In the genomic region with DNA sequence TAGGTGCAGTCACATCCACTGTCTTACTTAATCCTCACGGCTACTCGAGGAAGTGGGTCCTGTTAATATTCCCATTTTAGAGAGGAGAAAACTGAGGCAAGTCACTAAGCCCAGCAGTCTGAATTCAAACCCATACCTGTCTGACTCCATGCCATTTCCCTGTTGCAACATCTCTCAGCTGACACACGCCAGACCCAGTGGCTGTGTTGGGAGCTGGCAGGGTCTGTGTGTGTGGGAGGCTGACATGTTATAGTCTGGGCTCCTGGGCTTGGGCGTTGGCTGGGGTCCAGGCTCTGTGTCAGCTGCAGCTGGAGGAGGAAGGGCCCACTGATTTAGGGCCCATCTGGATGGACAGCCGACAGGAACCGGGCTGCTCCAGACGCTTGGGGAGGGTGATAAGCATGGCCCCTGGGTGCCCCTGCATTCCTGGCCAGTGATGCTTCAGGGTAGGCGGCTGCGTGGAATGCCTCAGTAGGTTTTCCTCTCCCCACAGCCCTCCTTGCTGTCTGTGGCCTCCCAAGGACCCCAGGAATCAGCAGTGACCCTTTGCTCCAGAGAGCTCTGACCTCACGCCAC, we compare ENCODE assay signal across 1 cellular context.
A peak's percentile ranks its signal among the peaks of the same experiment; 100 is the strongest.
TF ChIP-seq lines count a peak whose summit lies in the region.

No MANE protein-coding gene starts in this region.

TF ChIP-seq in SK-N-SH, 30 proteins besides CTCF, POLR2A, EP300 and RAD21 (continued from another document):
- TF ChIP-seq, protein P1, sequence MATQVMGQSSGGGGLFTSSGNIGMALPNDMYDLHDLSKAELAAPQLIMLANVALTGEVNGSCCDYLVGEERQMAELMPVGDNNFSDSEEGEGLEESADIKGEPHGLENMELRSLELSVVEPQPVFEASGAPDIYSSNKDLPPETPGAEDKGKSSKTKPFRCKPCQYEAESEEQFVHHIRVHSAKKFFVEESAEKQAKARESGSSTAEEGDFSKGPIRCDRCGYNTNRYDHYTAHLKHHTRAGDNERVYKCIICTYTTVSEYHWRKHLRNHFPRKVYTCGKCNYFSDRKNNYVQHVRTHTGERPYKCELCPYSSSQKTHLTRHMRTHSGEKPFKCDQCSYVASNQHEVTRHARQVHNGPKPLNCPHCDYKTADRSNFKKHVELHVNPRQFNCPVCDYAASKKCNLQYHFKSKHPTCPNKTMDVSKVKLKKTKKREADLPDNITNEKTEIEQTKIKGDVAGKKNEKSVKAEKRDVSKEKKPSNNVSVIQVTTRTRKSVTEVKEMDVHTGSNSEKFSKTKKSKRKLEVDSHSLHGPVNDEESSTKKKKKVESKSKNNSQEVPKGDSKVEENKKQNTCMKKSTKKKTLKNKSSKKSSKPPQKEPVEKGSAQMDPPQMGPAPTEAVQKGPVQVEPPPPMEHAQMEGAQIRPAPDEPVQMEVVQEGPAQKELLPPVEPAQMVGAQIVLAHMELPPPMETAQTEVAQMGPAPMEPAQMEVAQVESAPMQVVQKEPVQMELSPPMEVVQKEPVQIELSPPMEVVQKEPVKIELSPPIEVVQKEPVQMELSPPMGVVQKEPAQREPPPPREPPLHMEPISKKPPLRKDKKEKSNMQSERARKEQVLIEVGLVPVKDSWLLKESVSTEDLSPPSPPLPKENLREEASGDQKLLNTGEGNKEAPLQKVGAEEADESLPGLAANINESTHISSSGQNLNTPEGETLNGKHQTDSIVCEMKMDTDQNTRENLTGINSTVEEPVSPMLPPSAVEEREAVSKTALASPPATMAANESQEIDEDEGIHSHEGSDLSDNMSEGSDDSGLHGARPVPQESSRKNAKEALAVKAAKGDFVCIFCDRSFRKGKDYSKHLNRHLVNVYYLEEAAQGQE (IDR thresholded peaks at IDR 0.05; ENCODE audit: low read depth, low read length), result no peak
- TF ChIP-seq TCF12 (IDR thresholded peaks at IDR 0.05), result peak; percentile 93
- no peak for TF ChIP-seq YY1 (IDR thresholded peaks at IDR 0.05; ENCODE audit: low read depth)
- peak; percentile 81; the same call in 1 of the 2 replicates for TF ChIP-seq RXRA (IDR thresholded peaks at IDR 0.05; ENCODE audit: borderline replicate concordance, low read depth)
- peak; percentile 80 for TF ChIP-seq CHD2 (IDR thresholded peaks at IDR 0.05; ENCODE audit: low read length, partially characterized antibody)
- no peak for TF ChIP-seq TAF1 (IDR thresholded peaks at IDR 0.05; ENCODE audit: borderline replicate concordance, low read depth, low read length)
- TF ChIP-seq, protein P2, sequence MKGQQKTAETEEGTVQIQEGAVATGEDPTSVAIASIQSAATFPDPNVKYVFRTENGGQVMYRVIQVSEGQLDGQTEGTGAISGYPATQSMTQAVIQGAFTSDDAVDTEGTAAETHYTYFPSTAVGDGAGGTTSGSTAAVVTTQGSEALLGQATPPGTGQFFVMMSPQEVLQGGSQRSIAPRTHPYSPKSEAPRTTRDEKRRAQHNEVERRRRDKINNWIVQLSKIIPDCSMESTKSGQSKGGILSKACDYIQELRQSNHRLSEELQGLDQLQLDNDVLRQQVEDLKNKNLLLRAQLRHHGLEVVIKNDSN (IDR thresholded peaks at IDR 0.05; ENCODE audit: borderline replicate concordance, low read depth), result no peak
- TF ChIP-seq, protein P3, sequence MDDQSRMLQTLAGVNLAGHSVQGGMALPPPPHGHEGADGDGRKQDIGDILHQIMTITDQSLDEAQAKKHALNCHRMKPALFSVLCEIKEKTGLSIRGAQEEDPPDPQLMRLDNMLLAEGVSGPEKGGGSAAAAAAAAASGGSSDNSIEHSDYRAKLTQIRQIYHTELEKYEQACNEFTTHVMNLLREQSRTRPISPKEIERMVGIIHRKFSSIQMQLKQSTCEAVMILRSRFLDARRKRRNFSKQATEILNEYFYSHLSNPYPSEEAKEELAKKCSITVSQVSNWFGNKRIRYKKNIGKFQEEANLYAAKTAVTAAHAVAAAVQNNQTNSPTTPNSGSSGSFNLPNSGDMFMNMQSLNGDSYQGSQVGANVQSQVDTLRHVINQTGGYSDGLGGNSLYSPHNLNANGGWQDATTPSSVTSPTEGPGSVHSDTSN (IDR thresholded peaks at IDR 0.05), result peak; percentile 87
- TF ChIP-seq FOSL2 (IDR thresholded peaks at IDR 0.05; ENCODE audit: borderline replicate concordance, low read depth), result peak; percentile 20; the same call in 1 of the 2 replicates
- TF ChIP-seq NFIC (IDR thresholded peaks at IDR 0.05; ENCODE audit: borderline replicate concordance), result peak; percentile 89
TF ChIP-seq in SK-N-SH: peak in this region for 16.
